In genomic region chr19:57583521-57584416, GRCh38 we compare ENCODE assay signal across 8 cellular contexts. TPM values are rescaled to one million over a fixed set of nuclear protein-coding genes. Genes with fewer than 3 reads are reported as not detected.
DNase-seq lines count a peak whose midpoint lies in the region; ATAC-seq, FAIRE-seq and TF ChIP-seq lines count a peak whose summit lies in the region.

ZIK1 (plus strand) TSS chr19:57584145; CDS start chr19:57584357, 212 bp downstream.

- H3K27ac ChIP-seq in breast epithelium (peak within 1 kb of the TSS; percentile 4 to 41), adrenal gland (peak within 1 kb of the TSS in 2 of 5 donors; percentile 39 to 66), heart right ventricle (peak within 1 kb of the TSS in 9 of 10 donors; percentile 46 to 85 (median 74)), pancreas (no peak within 1 kb of the TSS), thoracic aorta (no peak within 1 kb of the TSS)

- H3K4me1 Mint-ChIP-seq in MCF 10A (ENCODE audit: insufficient read depth, unreplicated experiment) = peaks cover 4% of the 10 kb centered on the region

- H3K27ac Mint-ChIP-seq in MCF 10A (ENCODE audit: low read depth, unreplicated experiment) = no peak within 1 kb of the TSS

- H3K4me1 ChIP-seq in breast epithelium = peaks cover 0 to 3% of the 10 kb centered on the region in 2 donors
- peaks cover 4 to 19% of the 10 kb centered on the region in 2 donors for H3K4me1 ChIP-seq in adrenal gland (replicated peaks in 1 of 2)
- peaks cover 5 to 30% (median 20%) of the 10 kb centered on the region in 9 donors for H3K4me1 ChIP-seq in heart right ventricle
- no peaks in the 10 kb centered on the region for H3K4me1 ChIP-seq in pancreas
- H3K4me1 ChIP-seq in thoracic aorta (ENCODE audit: control insufficient read depth in 1 of 2, low read depth in 2 of 2) = peaks cover 5 to 15% of the 10 kb centered on the region in 2 donors

- H3K9me3 ChIP-seq in breast epithelium = peaks cover 38 to 52% of the 10 kb centered on the region in 2 donors
- peaks cover 0 to 16% (median 0%) of the 10 kb centered on the region in 3 donors for H3K9me3 ChIP-seq in adrenal gland (replicated peaks in 1 of 3)
- H3K9me3 ChIP-seq in heart right ventricle = peaks cover 0 to 85% (median 26%) of the 10 kb centered on the region in 11 donors
- H3K9me3 ChIP-seq in pancreas = no peaks in the 10 kb centered on the region
- peaks cover 27% of the 10 kb centered on the region for H3K9me3 ChIP-seq in thoracic aorta

- H3K9me3 Mint-ChIP-seq in MCF 10A (ENCODE audit: unreplicated experiment) = peaks cover 38% of the 10 kb centered on the region

- H3K4me3 ChIP-seq in breast epithelium (peak within 1 kb of the TSS; percentile 55 to 72 (median 72)), adrenal gland (peak within 1 kb of the TSS in 3 of 4 donors; percentile 33 to 61 (median 58)), heart right ventricle (peak within 1 kb of the TSS; percentile 37 to 89 (median 76)), pancreas (peak within 1 kb of the TSS; percentile 32 to 61 (median 34)), thoracic aorta (peak within 1 kb of the TSS; percentile 72)

- H3K27me3 ChIP-seq in breast epithelium = no peaks in the 10 kb centered on the region
- H3K27me3 ChIP-seq in adrenal gland = no peaks in the 10 kb centered on the region
- no peaks in the 10 kb centered on the region for H3K27me3 ChIP-seq in heart right ventricle
- H3K27me3 ChIP-seq in pancreas = no peaks in the 10 kb centered on the region
- no peaks in the 10 kb centered on the region for H3K27me3 ChIP-seq in thoracic aorta (replicated peaks; ENCODE audit: insufficient read depth)

- no peaks in the 10 kb centered on the region for H3K36me3 Mint-ChIP-seq in MCF 10A (ENCODE audit: insufficient read depth, unreplicated experiment)

- no peaks in the 10 kb centered on the region for H3K27me3 Mint-ChIP-seq in MCF 10A (ENCODE audit: insufficient read depth, unreplicated experiment)

- DNase-seq in breast epithelium (ENCODE audit: low spot score in 2 of 2) = peak; percentile 85
- DNase-seq in MCF 10A (ENCODE audit: unreplicated experiment) = no peak
- DNase-seq in T follicular helper cell (ENCODE audit: low read depth) = peak; percentile 79
- DNase-seq in adrenal gland = peak; percentile 89 to 97 (median 93)
- peak; percentile 88 to 96 for DNase-seq in heart right ventricle
- DNase-seq in pancreas = peak; percentile 66 to 87 (median 74)
- DNase-seq in thoracic aorta (ENCODE audit: low spot score) = peak; percentile 43

- no peak for FAIRE-seq in pancreas (lab: Jason Lieb, UNC)

- no peak for TF ChIP-seq POLR2A in breast epithelium (IDR thresholded peaks at IDR 0.05)
- TF ChIP-seq POLR2A in adrenal gland (IDR thresholded peaks at IDR 0.05) = peak in 1 of 2 donors; percentile 26

- intact Hi-C loops in breast epithelium (cut with DNase I; ENCODE audit: low total_unique reads) (no loop called here), MCF 10A (cut with micrococcal nuclease) (no loop called here), adrenal gland (cut with DNase I) (no loop called here), heart right ventricle (cut with DNase I) (no loop called here), pancreas (cut with DNase I) (no loop called here)

- POLR2A ChIA-PET in MCF 10A (lab: Yijun Ruan, JAX) = no interaction called here

- ATAC-seq in HG03520 (IDR thresholded peaks at IDR 0.05; ENCODE audit: unreplicated experiment) (peak; percentile 66), heart right ventricle (peak; percentile 92 to 98 (median 96)), pancreas (peak; percentile 84 to 97 (median 96)), thoracic aorta (ENCODE audit: insufficient number of reproducible peaks, low FRiP score, low read depth) (peak; percentile 35)

- CTCF ChIA-PET in MCF 10A (lab: Yijun Ruan, JAX) = no interaction called here

- no TSS peak for BruUV-seq in MCF 10A (replicated peaks; lab: Mats Ljungman, UMichigan)

- 1 to 2% (median 2%) methylated on average over 33 to 76 of the region's 76 CpGs; no CpG with 5 or more reads in 1 of the 4 donors for WGBS in adrenal gland, 4 donors
- 1% methylated on average over 76 of the region's 76 CpGs for WGBS in heart right ventricle, 2 donors
- WGBS in pancreas, 2 donors = 2% methylated on average over 63 to 76 of the region's 76 CpGs

- TF ChIP-seq CTCF in breast epithelium (IDR thresholded peaks at IDR 0.05) (peak in 1 of 3 donors; percentile 7), MCF 10A (IDR thresholded peaks at IDR 0.05; ENCODE audit: unreplicated experiment) (no peak), adrenal gland (IDR thresholded peaks at IDR 0.05) (peak in 1 of 6 experiments; percentile 11), heart right ventricle (IDR thresholded peaks at IDR 0.05) (peak in 4 of 9 donors; percentile 29 to 48 (median 44)), pancreas (IDR thresholded peaks at IDR 0.05) (no peak), thoracic aorta (IDR thresholded peaks at IDR 0.05) (no peak)

- H3K36me3 ChIP-seq in breast epithelium (no peaks in the 10 kb centered on the region), adrenal gland (replicated peaks in 1 of 2) (no peaks in the 10 kb centered on the region), heart right ventricle (peaks cover 0 to 36% (median 11%) of the 10 kb centered on the region in 9 donors), pancreas (peaks cover 0 to 3% (median 0%) of the 10 kb centered on the region in 3 donors), thoracic aorta (peaks cover 11% of the 10 kb centered on the region)

- no peak within 1 kb of the TSS for H3K4me3 Mint-ChIP-seq in MCF 10A (ENCODE audit: unreplicated experiment)

RNA-seq across cellular contexts. Expression of gene ZIK1, which starts in this region (rescaled TPM):
- total RNA-seq in breast epithelium = 1 to 10 TPM; 2.2 to 8.9 (median 6.9) TPM
- total RNA-seq in MCF 10A (2022) = not detected in 2 replicates
- 1 to 10 TPM; 2.8 to 9.4 (median 5.4) TPM for total RNA-seq in adrenal gland
- 1 to 10 TPM; 1.5 to 4.0 (median 1.9) TPM for polyA plus RNA-seq in adrenal gland
- total RNA-seq in heart right ventricle = 1 to 10 TPM; 2.7 to 5.4 (median 4.5) TPM
- polyA plus RNA-seq in heart right ventricle = 1 to 10 TPM; 1.2 to 3.7 TPM
- 1 to 10 TPM in 4 of 6 donors, under 1 TPM in 2; 0.63 to 2.8 (median 1.0) TPM for total RNA-seq in pancreas
- polyA plus RNA-seq in pancreas = 1 to 10 TPM in 1 of 2 donors, under 1 TPM in 1; 0.87 to 3.0 TPM
- 10 to 100 TPM in 1 of 2 donors, 1 to 10 TPM in 1; 5.4 to 29.2 TPM for total RNA-seq in thoracic aorta

Comparison
In these comparisons a context has a peak if more than half of its experiments do, and no peak if none do; other contexts are left out.
1. H3K27ac ChIP-seq: peak in breast epithelium (2 of 2) and heart right ventricle (9 of 10); none in pancreas (0 of 4) and thoracic aorta (0 of 2).
2. ATAC-seq: peak in every context shown above with its lines; median percentile 96 in heart right ventricle; 96 in pancreas; 66 in HG03520; 35 in thoracic aorta.
3. Peak in every context shown above with its lines, with median percentiles within 50 percentile points of each other: H3K4me3 ChIP-seq.